In the genomic region with DNA sequence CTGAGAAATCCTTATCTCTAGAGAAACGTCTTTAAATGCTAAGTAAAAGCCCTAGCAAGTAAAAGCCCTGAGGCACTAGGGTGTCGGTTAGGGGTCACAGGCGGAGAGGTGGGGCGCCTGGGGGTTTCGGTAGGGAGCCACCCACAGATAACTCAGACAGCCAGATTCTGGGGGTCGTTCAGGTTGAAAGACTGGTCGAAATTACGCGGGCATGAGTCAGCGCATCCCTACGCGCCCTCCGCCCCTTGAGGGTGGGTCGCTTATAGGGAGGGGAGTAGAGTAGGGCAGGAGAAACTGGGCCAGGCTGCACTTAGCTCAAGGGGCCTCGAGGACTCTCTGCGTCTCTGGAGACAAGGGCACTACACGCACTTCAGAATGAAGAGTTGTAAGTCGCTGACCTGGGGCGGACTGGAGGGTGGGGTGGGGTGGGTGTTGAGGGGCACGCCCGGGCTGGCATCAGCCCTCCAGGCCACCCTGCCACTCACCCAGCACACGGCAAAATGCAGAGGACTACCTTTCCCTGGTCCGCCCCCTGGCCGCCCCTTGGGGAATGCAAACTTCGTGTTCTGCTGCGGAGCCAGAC, we compare ENCODE assay signal across 1 cellular context.
TF ChIP-seq lines count a peak whose summit lies in the region.

No MANE protein-coding gene starts in this region.

TF ChIP-seq in HEK293, 187 proteins besides CTCF, POLR2A, EP300 and RAD21 (continued from another document and continues in another):
- TF ChIP-seq, protein P1, sequence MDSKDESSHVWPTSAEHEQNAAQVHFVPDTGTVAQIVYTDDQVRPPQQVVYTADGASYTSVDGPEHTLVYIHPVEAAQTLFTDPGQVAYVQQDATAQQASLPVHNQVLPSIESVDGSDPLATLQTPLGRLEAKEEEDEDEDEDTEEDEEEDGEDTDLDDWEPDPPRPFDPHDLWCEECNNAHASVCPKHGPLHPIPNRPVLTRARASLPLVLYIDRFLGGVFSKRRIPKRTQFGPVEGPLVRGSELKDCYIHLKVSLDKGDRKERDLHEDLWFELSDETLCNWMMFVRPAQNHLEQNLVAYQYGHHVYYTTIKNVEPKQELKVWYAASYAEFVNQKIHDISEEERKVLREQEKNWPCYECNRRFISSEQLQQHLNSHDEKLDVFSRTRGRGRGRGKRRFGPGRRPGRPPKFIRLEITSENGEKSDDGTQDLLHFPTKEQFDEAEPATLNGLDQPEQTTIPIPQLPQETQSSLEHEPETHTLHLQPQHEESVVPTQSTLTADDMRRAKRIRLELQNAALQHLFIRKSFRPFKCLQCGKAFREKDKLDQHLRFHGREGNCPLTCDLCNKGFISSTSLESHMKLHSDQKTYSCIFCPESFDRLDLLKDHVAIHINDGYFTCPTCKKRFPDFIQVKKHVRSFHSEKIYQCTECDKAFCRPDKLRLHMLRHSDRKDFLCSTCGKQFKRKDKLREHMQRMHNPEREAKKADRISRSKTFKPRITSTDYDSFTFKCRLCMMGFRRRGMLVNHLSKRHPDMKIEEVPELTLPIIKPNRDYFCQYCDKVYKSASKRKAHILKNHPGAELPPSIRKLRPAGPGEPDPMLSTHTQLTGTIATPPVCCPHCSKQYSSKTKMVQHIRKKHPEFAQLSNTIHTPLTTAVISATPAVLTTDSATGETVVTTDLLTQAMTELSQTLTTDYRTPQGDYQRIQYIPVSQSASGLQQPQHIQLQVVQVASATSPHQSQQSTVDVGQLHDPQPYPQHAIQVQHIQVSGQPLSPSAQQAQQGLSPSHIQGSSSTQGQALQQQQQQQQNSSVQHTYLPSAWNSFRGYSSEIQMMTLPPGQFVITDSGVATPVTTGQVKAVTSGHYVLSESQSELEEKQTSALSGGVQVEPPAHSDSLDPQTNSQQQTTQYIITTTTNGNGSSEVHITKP (tag by site-specific recombination; IDR thresholded peaks at IDR 0.05), result no peak
- TF ChIP-seq, protein P2, sequence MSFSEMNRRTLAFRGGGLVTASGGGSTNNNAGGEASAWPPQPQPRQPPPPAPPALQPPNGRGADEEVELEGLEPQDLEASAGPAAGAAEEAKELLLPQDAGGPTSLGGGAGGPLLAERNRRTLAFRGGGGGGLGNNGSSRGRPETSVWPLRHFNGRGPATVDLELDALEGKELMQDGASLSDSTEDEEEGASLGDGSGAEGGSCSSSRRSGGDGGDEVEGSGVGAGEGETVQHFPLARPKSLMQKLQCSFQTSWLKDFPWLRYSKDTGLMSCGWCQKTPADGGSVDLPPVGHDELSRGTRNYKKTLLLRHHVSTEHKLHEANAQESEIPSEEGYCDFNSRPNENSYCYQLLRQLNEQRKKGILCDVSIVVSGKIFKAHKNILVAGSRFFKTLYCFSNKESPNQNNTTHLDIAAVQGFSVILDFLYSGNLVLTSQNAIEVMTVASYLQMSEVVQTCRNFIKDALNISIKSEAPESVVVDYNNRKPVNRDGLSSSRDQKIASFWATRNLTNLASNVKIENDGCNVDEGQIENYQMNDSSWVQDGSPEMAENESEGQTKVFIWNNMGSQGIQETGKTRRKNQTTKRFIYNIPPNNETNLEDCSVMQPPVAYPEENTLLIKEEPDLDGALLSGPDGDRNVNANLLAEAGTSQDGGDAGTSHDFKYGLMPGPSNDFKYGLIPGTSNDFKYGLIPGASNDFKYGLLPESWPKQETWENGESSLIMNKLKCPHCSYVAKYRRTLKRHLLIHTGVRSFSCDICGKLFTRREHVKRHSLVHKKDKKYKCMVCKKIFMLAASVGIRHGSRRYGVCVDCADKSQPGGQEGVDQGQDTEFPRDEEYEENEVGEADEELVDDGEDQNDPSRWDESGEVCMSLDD (tag by site-specific recombination; IDR thresholded peaks at IDR 0.05), result peak; percentile 54; the same call in 1 of the 2 replicates
- no peak for TF ChIP-seq ZNF792 (tag by site-specific recombination; IDR thresholded peaks at IDR 0.05)
- TF ChIP-seq, protein P3, sequence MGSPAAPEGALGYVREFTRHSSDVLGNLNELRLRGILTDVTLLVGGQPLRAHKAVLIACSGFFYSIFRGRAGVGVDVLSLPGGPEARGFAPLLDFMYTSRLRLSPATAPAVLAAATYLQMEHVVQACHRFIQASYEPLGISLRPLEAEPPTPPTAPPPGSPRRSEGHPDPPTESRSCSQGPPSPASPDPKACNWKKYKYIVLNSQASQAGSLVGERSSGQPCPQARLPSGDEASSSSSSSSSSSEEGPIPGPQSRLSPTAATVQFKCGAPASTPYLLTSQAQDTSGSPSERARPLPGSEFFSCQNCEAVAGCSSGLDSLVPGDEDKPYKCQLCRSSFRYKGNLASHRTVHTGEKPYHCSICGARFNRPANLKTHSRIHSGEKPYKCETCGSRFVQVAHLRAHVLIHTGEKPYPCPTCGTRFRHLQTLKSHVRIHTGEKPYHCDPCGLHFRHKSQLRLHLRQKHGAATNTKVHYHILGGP (tag by site-specific recombination; IDR thresholded peaks at IDR 0.05), result no peak
- TF ChIP-seq, protein P4, sequence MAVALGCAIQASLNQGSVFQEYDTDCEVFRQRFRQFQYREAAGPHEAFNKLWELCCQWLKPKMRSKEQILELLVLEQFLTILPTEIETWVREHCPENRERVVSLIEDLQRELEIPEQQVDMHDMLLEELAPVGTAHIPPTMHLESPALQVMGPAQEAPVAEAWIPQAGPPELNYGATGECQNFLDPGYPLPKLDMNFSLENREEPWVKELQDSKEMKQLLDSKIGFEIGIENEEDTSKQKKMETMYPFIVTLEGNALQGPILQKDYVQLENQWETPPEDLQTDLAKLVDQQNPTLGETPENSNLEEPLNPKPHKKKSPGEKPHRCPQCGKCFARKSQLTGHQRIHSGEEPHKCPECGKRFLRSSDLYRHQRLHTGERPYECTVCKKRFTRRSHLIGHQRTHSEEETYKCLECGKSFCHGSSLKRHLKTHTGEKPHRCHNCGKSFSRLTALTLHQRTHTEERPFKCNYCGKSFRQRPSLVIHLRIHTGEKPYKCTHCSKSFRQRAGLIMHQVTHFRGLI (tag by site-specific recombination; IDR thresholded peaks at IDR 0.05), result no peak
- no peak for TF ChIP-seq ZNF114 (tag by site-specific recombination; IDR thresholded peaks at IDR 0.05)
- TF ChIP-seq ZNF112 (tag by site-specific recombination; IDR thresholded peaks at IDR 0.05), result no peak
- no peak for TF ChIP-seq ZNF266 (tag by site-specific recombination; IDR thresholded peaks at IDR 0.05; ENCODE audit: low read depth)
- TF ChIP-seq, protein P5, sequence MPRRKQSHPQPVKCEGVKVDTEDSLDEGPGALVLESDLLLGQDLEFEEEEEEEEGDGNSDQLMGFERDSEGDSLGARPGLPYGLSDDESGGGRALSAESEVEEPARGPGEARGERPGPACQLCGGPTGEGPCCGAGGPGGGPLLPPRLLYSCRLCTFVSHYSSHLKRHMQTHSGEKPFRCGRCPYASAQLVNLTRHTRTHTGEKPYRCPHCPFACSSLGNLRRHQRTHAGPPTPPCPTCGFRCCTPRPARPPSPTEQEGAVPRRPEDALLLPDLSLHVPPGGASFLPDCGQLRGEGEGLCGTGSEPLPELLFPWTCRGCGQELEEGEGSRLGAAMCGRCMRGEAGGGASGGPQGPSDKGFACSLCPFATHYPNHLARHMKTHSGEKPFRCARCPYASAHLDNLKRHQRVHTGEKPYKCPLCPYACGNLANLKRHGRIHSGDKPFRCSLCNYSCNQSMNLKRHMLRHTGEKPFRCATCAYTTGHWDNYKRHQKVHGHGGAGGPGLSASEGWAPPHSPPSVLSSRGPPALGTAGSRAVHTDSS (tag by site-specific recombination; IDR thresholded peaks at IDR 0.05), result no peak
- TF ChIP-seq ZBTB17 (tag by site-specific recombination; IDR thresholded peaks at IDR 0.05), result peak; percentile 19; the same call in 1 of the 2 replicates
- TF ChIP-seq YY1 (tag by site-specific recombination; IDR thresholded peaks at IDR 0.05), result no peak
- no peak for TF ChIP-seq REPIN1 (tag by site-specific recombination; IDR thresholded peaks at IDR 0.05; ENCODE audit: low read depth)
- TF ChIP-seq, protein P6, sequence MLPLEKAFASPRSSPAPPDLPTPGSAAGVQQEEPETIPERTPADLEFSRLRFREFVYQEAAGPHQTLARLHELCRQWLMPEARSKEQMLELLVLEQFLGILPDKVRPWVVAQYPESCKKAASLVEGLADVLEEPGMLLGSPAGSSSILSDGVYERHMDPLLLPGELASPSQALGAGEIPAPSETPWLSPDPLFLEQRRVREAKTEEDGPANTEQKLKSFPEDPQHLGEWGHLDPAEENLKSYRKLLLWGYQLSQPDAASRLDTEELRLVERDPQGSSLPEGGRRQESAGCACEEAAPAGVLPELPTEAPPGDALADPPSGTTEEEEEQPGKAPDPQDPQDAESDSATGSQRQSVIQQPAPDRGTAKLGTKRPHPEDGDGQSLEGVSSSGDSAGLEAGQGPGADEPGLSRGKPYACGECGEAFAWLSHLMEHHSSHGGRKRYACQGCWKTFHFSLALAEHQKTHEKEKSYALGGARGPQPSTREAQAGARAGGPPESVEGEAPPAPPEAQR (tag by site-specific recombination; IDR thresholded peaks at IDR 0.05), result no peak
- TF ChIP-seq ZNF274 (IDR thresholded peaks at IDR 0.05; ENCODE audit: low read length), result no peak
- no peak for TF ChIP-seq ZNF274 (tag by site-specific recombination; IDR thresholded peaks at IDR 0.05; ENCODE audit: borderline replicate concordance)
- TF ChIP-seq ZNF555 (tag by site-specific recombination; conservative IDR thresholded peaks at IDR 0.05), result no peak
- TF ChIP-seq ZNF335 (tag by site-specific recombination; conservative IDR thresholded peaks at IDR 0.05), result peak; percentile 33
- TF ChIP-seq, protein P7, sequence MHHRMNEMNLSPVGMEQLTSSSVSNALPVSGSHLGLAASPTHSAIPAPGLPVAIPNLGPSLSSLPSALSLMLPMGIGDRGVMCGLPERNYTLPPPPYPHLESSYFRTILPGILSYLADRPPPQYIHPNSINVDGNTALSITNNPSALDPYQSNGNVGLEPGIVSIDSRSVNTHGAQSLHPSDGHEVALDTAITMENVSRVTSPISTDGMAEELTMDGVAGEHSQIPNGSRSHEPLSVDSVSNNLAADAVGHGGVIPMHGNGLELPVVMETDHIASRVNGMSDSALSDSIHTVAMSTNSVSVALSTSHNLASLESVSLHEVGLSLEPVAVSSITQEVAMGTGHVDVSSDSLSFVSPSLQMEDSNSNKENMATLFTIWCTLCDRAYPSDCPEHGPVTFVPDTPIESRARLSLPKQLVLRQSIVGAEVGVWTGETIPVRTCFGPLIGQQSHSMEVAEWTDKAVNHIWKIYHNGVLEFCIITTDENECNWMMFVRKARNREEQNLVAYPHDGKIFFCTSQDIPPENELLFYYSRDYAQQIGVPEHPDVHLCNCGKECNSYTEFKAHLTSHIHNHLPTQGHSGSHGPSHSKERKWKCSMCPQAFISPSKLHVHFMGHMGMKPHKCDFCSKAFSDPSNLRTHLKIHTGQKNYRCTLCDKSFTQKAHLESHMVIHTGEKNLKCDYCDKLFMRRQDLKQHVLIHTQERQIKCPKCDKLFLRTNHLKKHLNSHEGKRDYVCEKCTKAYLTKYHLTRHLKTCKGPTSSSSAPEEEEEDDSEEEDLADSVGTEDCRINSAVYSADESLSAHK (tag by site-specific recombination; IDR thresholded peaks at IDR 0.05), result no peak
- TF ChIP-seq ZNF248 (tag by site-specific recombination; IDR thresholded peaks at IDR 0.05), result no peak
- TF ChIP-seq GLI4 (tag by site-specific recombination; IDR thresholded peaks at IDR 0.05), result no peak
- no peak for TF ChIP-seq ZNF221 (tag by site-specific recombination; IDR thresholded peaks at IDR 0.05; ENCODE audit: borderline replicate concordance)
- no peak for TF ChIP-seq ZNF391 (tag by site-specific recombination; IDR thresholded peaks at IDR 0.05; ENCODE audit: borderline replicate concordance, low read depth)
- TF ChIP-seq ZFP3 (tag by site-specific recombination; IDR thresholded peaks at IDR 0.05; ENCODE audit: low read depth), result no peak
- no peak for TF ChIP-seq ZNF571 (tag by site-specific recombination; IDR thresholded peaks at IDR 0.05)
- TF ChIP-seq ZNF292 (tag by site-specific recombination; IDR thresholded peaks at IDR 0.05; ENCODE audit: borderline replicate concordance, low read depth), result no peak
- no peak for TF ChIP-seq ZNF10 (tag by site-specific recombination; IDR thresholded peaks at IDR 0.05)
- TF ChIP-seq ZIC2 (tag by site-specific recombination; IDR thresholded peaks at IDR 0.05), result peak; percentile 70
- TF ChIP-seq, protein P8, sequence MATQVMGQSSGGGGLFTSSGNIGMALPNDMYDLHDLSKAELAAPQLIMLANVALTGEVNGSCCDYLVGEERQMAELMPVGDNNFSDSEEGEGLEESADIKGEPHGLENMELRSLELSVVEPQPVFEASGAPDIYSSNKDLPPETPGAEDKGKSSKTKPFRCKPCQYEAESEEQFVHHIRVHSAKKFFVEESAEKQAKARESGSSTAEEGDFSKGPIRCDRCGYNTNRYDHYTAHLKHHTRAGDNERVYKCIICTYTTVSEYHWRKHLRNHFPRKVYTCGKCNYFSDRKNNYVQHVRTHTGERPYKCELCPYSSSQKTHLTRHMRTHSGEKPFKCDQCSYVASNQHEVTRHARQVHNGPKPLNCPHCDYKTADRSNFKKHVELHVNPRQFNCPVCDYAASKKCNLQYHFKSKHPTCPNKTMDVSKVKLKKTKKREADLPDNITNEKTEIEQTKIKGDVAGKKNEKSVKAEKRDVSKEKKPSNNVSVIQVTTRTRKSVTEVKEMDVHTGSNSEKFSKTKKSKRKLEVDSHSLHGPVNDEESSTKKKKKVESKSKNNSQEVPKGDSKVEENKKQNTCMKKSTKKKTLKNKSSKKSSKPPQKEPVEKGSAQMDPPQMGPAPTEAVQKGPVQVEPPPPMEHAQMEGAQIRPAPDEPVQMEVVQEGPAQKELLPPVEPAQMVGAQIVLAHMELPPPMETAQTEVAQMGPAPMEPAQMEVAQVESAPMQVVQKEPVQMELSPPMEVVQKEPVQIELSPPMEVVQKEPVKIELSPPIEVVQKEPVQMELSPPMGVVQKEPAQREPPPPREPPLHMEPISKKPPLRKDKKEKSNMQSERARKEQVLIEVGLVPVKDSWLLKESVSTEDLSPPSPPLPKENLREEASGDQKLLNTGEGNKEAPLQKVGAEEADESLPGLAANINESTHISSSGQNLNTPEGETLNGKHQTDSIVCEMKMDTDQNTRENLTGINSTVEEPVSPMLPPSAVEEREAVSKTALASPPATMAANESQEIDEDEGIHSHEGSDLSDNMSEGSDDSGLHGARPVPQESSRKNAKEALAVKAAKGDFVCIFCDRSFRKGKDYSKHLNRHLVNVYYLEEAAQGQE (tag by site-specific recombination; IDR thresholded peaks at IDR 0.05), result no peak
- TF ChIP-seq MZF1 (tag by site-specific recombination; IDR thresholded peaks at IDR 0.05; ENCODE audit: borderline replicate concordance), result no peak
- TF ChIP-seq ZNF776 (tag by site-specific recombination; IDR thresholded peaks at IDR 0.05; ENCODE audit: borderline replicate concordance), result no peak
- no peak for TF ChIP-seq ZNF610 (tag by site-specific recombination; IDR thresholded peaks at IDR 0.05; ENCODE audit: borderline replicate concordance)
- TF ChIP-seq OSR2 (tag by site-specific recombination; IDR thresholded peaks at IDR 0.05), result no peak
- TF ChIP-seq ZNF202 (tag by site-specific recombination; IDR thresholded peaks at IDR 0.05; ENCODE audit: borderline replicate concordance), result no peak
- TF ChIP-seq, protein P9, sequence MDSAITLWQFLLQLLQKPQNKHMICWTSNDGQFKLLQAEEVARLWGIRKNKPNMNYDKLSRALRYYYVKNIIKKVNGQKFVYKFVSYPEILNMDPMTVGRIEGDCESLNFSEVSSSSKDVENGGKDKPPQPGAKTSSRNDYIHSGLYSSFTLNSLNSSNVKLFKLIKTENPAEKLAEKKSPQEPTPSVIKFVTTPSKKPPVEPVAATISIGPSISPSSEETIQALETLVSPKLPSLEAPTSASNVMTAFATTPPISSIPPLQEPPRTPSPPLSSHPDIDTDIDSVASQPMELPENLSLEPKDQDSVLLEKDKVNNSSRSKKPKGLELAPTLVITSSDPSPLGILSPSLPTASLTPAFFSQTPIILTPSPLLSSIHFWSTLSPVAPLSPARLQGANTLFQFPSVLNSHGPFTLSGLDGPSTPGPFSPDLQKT (IDR thresholded peaks at IDR 0.05; ENCODE audit: borderline replicate concordance, low read depth, low read length), result no peak
- TF ChIP-seq SP7 (tag by site-specific recombination; IDR thresholded peaks at IDR 0.05), result peak; percentile 30; the same call in 1 of the 2 replicates
- no peak for TF ChIP-seq ZNF76 (tag by site-specific recombination; IDR thresholded peaks at IDR 0.05; ENCODE audit: borderline replicate concordance, low read depth)
- no peak for TF ChIP-seq ZNF558 (tag by site-specific recombination; IDR thresholded peaks at IDR 0.05)
- no peak for TF ChIP-seq ZNF626 (tag by site-specific recombination; IDR thresholded peaks at IDR 0.05)
